14 cellular contexts compared by ENCODE assay signal in genomic region chr4:40403079-40403478, GRCh38.
"Had no signal": no experiment of that assay in that cellular context is flagged by ENCODE, and none has a peak within 500 bp of the region (broad histone marks: within the 10 kb centered on the region; RNA-seq: fewer than 3 reads in every experiment).

No MANE protein-coding gene starts in this region.

- H3K9me3 ChIP-seq: colonic mucosa, SJSA1, testis had no signal

- H3K4me1 Mint-ChIP-seq: activated CD4-positive, alpha-beta T cell treated with anti-CD3 and anti-CD28 coated beads for 36 hours; activated naive CD8-positive, alpha-beta T cell treated with anti-CD3 and anti-CD28 coated beads, Interleukin-2, amount 50 U/mL, for 24 hours had no signal

- H3K27ac Mint-ChIP-seq: activated CD4-positive, alpha-beta T cell treated with anti-CD3 and anti-CD28 coated beads for 36 hours; activated CD8-positive, alpha-beta T cell treated with anti-CD3 and anti-CD28 coated beads for 36 hours; activated naive CD8-positive, alpha-beta T cell treated with anti-CD3 and anti-CD28 coated beads, Interleukin-2, amount 50 U/mL, for 24 hours; stimulated activated naive CD8-positive, alpha-beta T cell treated with anti-CD3 and anti-CD28 coated beads, Interleukin-15, Interleukin-2, amounts not matched to agents 100 ng/mL and 50 ng/mL, for 24 hours had no signal

- H3K4me3 ChIP-seq: colonic mucosa, SJSA1, testis had no signal

- H3K27ac ChIP-seq: SJSA1, testis had no signal

- DNase-seq: activated CD4-positive, alpha-beta T cell treated with anti-CD3 and anti-CD28 coated beads for 36 hours; activated CD8-positive, alpha-beta memory T cell treated with anti-CD3 and anti-CD28 coated beads, Interleukin-2, amount 50 U/mL, for 48 hours; activated CD8-positive, alpha-beta T cell treated with anti-CD3 and anti-CD28 coated beads for 36 hours; activated naive CD4-positive, alpha-beta T cell treated with Interleukin-2 at 50 U/mL for 16 hours; activated naive CD8-positive, alpha-beta T cell treated with anti-CD3 and anti-CD28 coated beads, Interleukin-2, amount 50 U/mL, for 24 hours; caudate nucleus; colonic mucosa; stimulated activated CD4-positive, alpha-beta T cell treated with anti-CD3 and anti-CD28 coated beads, Interleukin-15, amount 100 ng/mL, for 24 hours; stimulated activated CD4-positive, alpha-beta T cell treated with anti-CD3 and anti-CD28 coated beads, Interleukin-4, amount 100 ng/mL, for 24 hours; T1000; testis had no signal

- H3K4me3 Mint-ChIP-seq: activated CD4-positive, alpha-beta T cell treated with anti-CD3 and anti-CD28 coated beads for 36 hours; activated CD8-positive, alpha-beta T cell treated with anti-CD3 and anti-CD28 coated beads for 36 hours; activated naive CD8-positive, alpha-beta T cell treated with anti-CD3 and anti-CD28 coated beads, Interleukin-2, amount 50 U/mL, for 24 hours; nephron; stimulated activated naive CD8-positive, alpha-beta T cell treated with anti-CD3 and anti-CD28 coated beads, Interleukin-15, Interleukin-2, amounts not matched to agents 100 ng/mL and 50 ng/mL, for 24 hours had no signal

- H3K27me3 Mint-ChIP-seq: activated CD4-positive, alpha-beta T cell treated with anti-CD3 and anti-CD28 coated beads for 36 hours; activated CD8-positive, alpha-beta T cell treated with anti-CD3 and anti-CD28 coated beads for 36 hours; activated naive CD8-positive, alpha-beta T cell treated with anti-CD3 and anti-CD28 coated beads, Interleukin-2, amount 50 U/mL, for 24 hours; stimulated activated naive CD8-positive, alpha-beta T cell treated with anti-CD3 and anti-CD28 coated beads, Interleukin-15, Interleukin-2, amounts not matched to agents 100 ng/mL and 50 ng/mL, for 24 hours had no signal

- H3K36me3 ChIP-seq: colonic mucosa, SJSA1 had no signal

- H3K27me3 ChIP-seq: colonic mucosa, SJSA1, testis had no signal

- H3K4me1 ChIP-seq: colonic mucosa, SJSA1, testis had no signal

- ATAC-seq: activated CD4-positive, alpha-beta T cell treated with anti-CD3 and anti-CD28 coated beads for 36 hours; activated CD8-positive, alpha-beta T cell treated with anti-CD3 and anti-CD28 coated beads for 36 hours; activated naive CD8-positive, alpha-beta T cell treated with anti-CD3 and anti-CD28 coated beads, Interleukin-2, amount 50 U/mL, for 24 hours had no signal
